14 cellular contexts compared by ENCODE assay signal in genomic region chr19:58497634-58498170, GRCh38. TPM values are rescaled to one million over a fixed set of nuclear protein-coding genes. Genes with fewer than 3 reads are reported as not detected.
DNase-seq lines count a peak whose midpoint lies in the region; ATAC-seq and TF ChIP-seq lines count a peak whose summit lies in the region.
"Had no signal": no experiment of that assay in that cellular context is flagged by ENCODE, and none has a peak within 500 bp of the region (broad histone marks: within the 10 kb centered on the region; RNA-seq: fewer than 3 reads in every experiment).

No MANE protein-coding gene starts in this region.

- no peak overlapping the region for H3K27ac ChIP-seq in OCI-LY1 (ENCODE audit: low read depth, low read length, poor library complexity, severe bottlenecking)
- H3K27ac ChIP-seq: coronary artery had no signal

- no peaks in the 10 kb centered on the region for H3K9me3 ChIP-seq in OCI-LY1 (ENCODE audit: low read length)

- intact Hi-C loops in natural killer cell (cut with micrococcal nuclease): no loop called here

- TF ChIP-seq CTCF in natural killer cell (IDR thresholded peaks at IDR 0.05): no peak
- TF ChIP-seq CTCF in OCI-LY1 (IDR thresholded peaks at IDR 0.05; ENCODE audit: low read length): no peak
- TF ChIP-seq CTCF in GM20000 (IDR thresholded peaks at IDR 0.05; ENCODE audit: extremely low read depth, missing control alignments): no peak

- no peak overlapping the region for H3K27ac Mint-ChIP-seq in natural killer cell treated with Interleukin-12 subunit alpha and Interleukin-12 subunit beta and Interleukin-15 and Interleukin-18, amount 100 ng/mL, for 72 hours
- H3K27ac Mint-ChIP-seq in natural killer cell: no peak overlapping the region
- H3K27ac Mint-ChIP-seq: memory B cell; stimulated activated memory B cell treated with anti-CD40 and anti-IgM and Interleukin-4, amounts not matched to agents 10 μg/mL and 1 μg/mL and 100 μg/mL, for 72 hours had no signal

- H3F3A ChIP-seq in OCI-LY1 (ENCODE audit: insufficient read depth, low read length): no peaks in the 10 kb centered on the region

- ATAC-seq in natural killer cell treated with Interleukin-12 subunit alpha and Interleukin-12 subunit beta and Interleukin-15 and Interleukin-18, amount 100 ng/mL, for 72 hours: no peak
- ATAC-seq in natural killer cell: no peak
- ATAC-seq: stimulated activated memory B cell treated with anti-CD40 and anti-IgM and Interleukin-4, amounts not matched to agents 10 μg/mL and 1 μg/mL and 100 μg/mL, for 72 hours had no signal

- H3K4me2 ChIP-seq in OCI-LY1 (ENCODE audit: low read length): peak overlapping the region; percentile 94

- H3K4me3 Mint-ChIP-seq in natural killer cell treated with Interleukin-12 subunit alpha and Interleukin-12 subunit beta and Interleukin-15 and Interleukin-18, amount 100 ng/mL, for 72 hours: peak overlapping the region; percentile 34
- H3K4me3 Mint-ChIP-seq in natural killer cell: no peak overlapping the region

- peak overlapping the region; percentile 77 for H3K4me3 ChIP-seq in OCI-LY1 (ENCODE audit: low read depth, low read length, poor library complexity, severe bottlenecking)

- H3K79me2 ChIP-seq in OCI-LY1 (ENCODE audit: insufficient read depth, low read length): no peaks in the 10 kb centered on the region

- H3K36me3 ChIP-seq in OCI-LY1 (ENCODE audit: insufficient read depth, low read length): no peaks in the 10 kb centered on the region

- H3K4me1 ChIP-seq in OCI-LY1 (ENCODE audit: insufficient read depth, low read length, severe bottlenecking): peaks cover 24% of the 10 kb centered on the region

- peaks cover 12 to 17% of the 10 kb centered on the region in 2 donors for H3K4me1 Mint-ChIP-seq in natural killer cell treated with Interleukin-12 subunit alpha and Interleukin-12 subunit beta and Interleukin-15 and Interleukin-18, amount 100 ng/mL, for 72 hours (ENCODE audit: low read depth in 2 of 2)
- H3K4me1 Mint-ChIP-seq in natural killer cell: peaks cover 14 to 18% of the 10 kb centered on the region in 2 donors

- peak overlapping the region; percentile 79; the same call in 1 of the 2 replicates for H3K9ac ChIP-seq in OCI-LY1 (ENCODE audit: low read length)

- H3K9me2 ChIP-seq in OCI-LY1 (ENCODE audit: low read depth, low read length): no peaks in the 10 kb centered on the region

- no peaks in the 10 kb centered on the region for H3K27me3 Mint-ChIP-seq in natural killer cell treated with Interleukin-12 subunit alpha and Interleukin-12 subunit beta and Interleukin-15 and Interleukin-18, amount 100 ng/mL, for 72 hours
- no peaks in the 10 kb centered on the region for H3K27me3 Mint-ChIP-seq in natural killer cell (ENCODE audit: low read depth in 2 of 2)
- H3K27me3 Mint-ChIP-seq: memory B cell; stimulated activated memory B cell treated with anti-CD40 and anti-IgM and Interleukin-4, amounts not matched to agents 10 μg/mL and 1 μg/mL and 100 μg/mL, for 72 hours had no signal

- no peak overlapping the region for H2AFZ ChIP-seq in OCI-LY1 (ENCODE audit: low read length)

- H3K9me3 Mint-ChIP-seq in natural killer cell treated with Interleukin-12 subunit alpha and Interleukin-12 subunit beta and Interleukin-15 and Interleukin-18, amount 100 ng/mL, for 72 hours: peaks cover 6% of the 10 kb centered on the region
- H3K9me3 Mint-ChIP-seq in natural killer cell: peaks cover 10 to 11% of the 10 kb centered on the region in 2 donors

- DNase-seq in natural killer cell treated with Interleukin-12 subunit alpha and Interleukin-12 subunit beta and Interleukin-15 and Interleukin-18, amount 100 ng/mL, for 72 hours (ENCODE audit: low spot score): no peak
- DNase-seq in natural killer cell: no peak
- DNase-seq in ecto neural progenitor cell (ENCODE audit: low spot score): peak; percentile 39
- no peak for DNase-seq in AG08395 (ENCODE audit: low spot score)
- DNase-seq in amniotic stem cell (lab: John Stamatoyannopoulos, UW): no peak
- no peak for DNase-seq in RPMI8226
- no peak for DNase-seq in GM20000 (ENCODE audit: low spot score)
- DNase-seq: NCI-H510A; SHP77; stimulated activated CD4-positive, alpha-beta T cell treated with anti-CD3 and anti-CD28 coated beads, Interleukin-2, amount 100 ng/mL, for 24 hours had no signal

- peaks cover 6% of the 10 kb centered on the region for H3K36me3 Mint-ChIP-seq in natural killer cell treated with Interleukin-12 subunit alpha and Interleukin-12 subunit beta and Interleukin-15 and Interleukin-18, amount 100 ng/mL, for 72 hours
- no peaks in the 10 kb centered on the region for H3K36me3 Mint-ChIP-seq in natural killer cell
- H3K36me3 Mint-ChIP-seq: stimulated activated memory B cell treated with anti-CD40 and anti-IgM and Interleukin-4, amounts not matched to agents 10 μg/mL and 1 μg/mL and 100 μg/mL, for 72 hours had no signal

- no peaks in the 10 kb centered on the region for H4K20me1 ChIP-seq in OCI-LY1 (ENCODE audit: insufficient read depth, low read length)

- H3K27me3 ChIP-seq in OCI-LY1 (ENCODE audit: insufficient read depth, low read length): no peaks in the 10 kb centered on the region

RNA-seq across cellular contexts. Expression of gene SLC27A5, which starts 14.1 kb away (rescaled TPM):
- total RNA-seq in natural killer cell treated with Interleukin-12 subunit alpha and Interleukin-12 subunit beta and Interleukin-15 and Interleukin-18, amount 100 ng/mL, for 72 hours: 10 to 100 TPM; 15.1 to 29.1 TPM
- total RNA-seq in natural killer cell: 1 to 10 TPM; 4.6 to 7.0 (median 4.7) TPM

RNA-seq across cellular contexts. Expression of gene ZNF446, which starts 21.6 kb away (rescaled TPM):
- total RNA-seq in natural killer cell treated with Interleukin-12 subunit alpha and Interleukin-12 subunit beta and Interleukin-15 and Interleukin-18, amount 100 ng/mL, for 72 hours: 1 to 10 TPM; 3.9 to 5.8 TPM
- total RNA-seq in natural killer cell: 10 to 100 TPM; 11.9 to 14.5 (median 13.5) TPM

RNA-seq across cellular contexts. Expression of gene ZBTB45, which starts 21.9 kb away (rescaled TPM):
- total RNA-seq in natural killer cell treated with Interleukin-12 subunit alpha and Interleukin-12 subunit beta and Interleukin-15 and Interleukin-18, amount 100 ng/mL, for 72 hours: 10 to 100 TPM; 18.0 to 25.9 TPM
- total RNA-seq in natural killer cell: 10 to 100 TPM in 1 of 3 donors, 1 to 10 TPM in 2; 9.6 to 12.6 (median 9.8) TPM

RNA-seq across cellular contexts. Expression of gene ZNF324, which starts 30.8 kb away (rescaled TPM):
- 10 to 100 TPM; 15.2 to 15.5 TPM for total RNA-seq in natural killer cell treated with Interleukin-12 subunit alpha and Interleukin-12 subunit beta and Interleukin-15 and Interleukin-18, amount 100 ng/mL, for 72 hours
- 10 to 100 TPM; 21.3 to 23.7 (median 23.3) TPM for total RNA-seq in natural killer cell

RNA-seq across cellular contexts. Expression of gene TRIM28, which starts 46.2 kb away (rescaled TPM):
- 100 to 1,000 TPM; 424 to 774 TPM for total RNA-seq in natural killer cell treated with Interleukin-12 subunit alpha and Interleukin-12 subunit beta and Interleukin-15 and Interleukin-18, amount 100 ng/mL, for 72 hours
- total RNA-seq in natural killer cell: 100 to 1,000 TPM; 330 to 451 (median 408) TPM
